11 cellular contexts compared by ENCODE assay signal in genomic region chr2:111706481-111707001, GRCh38.
A peak's percentile ranks its signal among the peaks of the same experiment; 100 is the strongest.
DNase-seq lines count a peak whose midpoint lies in the region; ATAC-seq lines count a peak whose summit lies in the region.
"Had no signal": no experiment of that assay in that cellular context is flagged by ENCODE, and none has a peak within 500 bp of the region (broad histone marks: within the 10 kb centered on the region; RNA-seq: fewer than 3 reads in every experiment).

No MANE protein-coding gene starts in this region.

- H3K27ac Mint-ChIP-seq in activated naive CD8-positive, alpha-beta T cell treated with anti-CD3 and anti-CD28 coated beads, Interleukin-2, amount 50 U/mL, for 24 hours: no peak overlapping the region

- H3K4me1 Mint-ChIP-seq in activated naive CD8-positive, alpha-beta T cell treated with anti-CD3 and anti-CD28 coated beads, Interleukin-2, amount 50 U/mL, for 24 hours: peaks cover 33% of the 10 kb centered on the region

- no peaks in the 10 kb centered on the region for H3K9me3 Mint-ChIP-seq in activated naive CD8-positive, alpha-beta T cell treated with anti-CD3 and anti-CD28 coated beads, Interleukin-2, amount 50 U/mL, for 24 hours

- no peaks in the 10 kb centered on the region for H3K27me3 ChIP-seq in HUES48 (ENCODE audit: control insufficient read depth, insufficient read depth, low read length)
- H3K27me3 ChIP-seq: neutrophil, upper lobe of right lung had no signal

- peak overlapping the region; percentile 96 for H3K27ac ChIP-seq in HUES48 (ENCODE audit: low read depth, low read length)
- H3K27ac ChIP-seq: neutrophil, upper lobe of right lung had no signal

- H3K27me3 Mint-ChIP-seq in activated naive CD8-positive, alpha-beta T cell treated with anti-CD3 and anti-CD28 coated beads, Interleukin-2, amount 50 U/mL, for 24 hours: peaks cover 35% of the 10 kb centered on the region

- no peaks in the 10 kb centered on the region for H3K36me3 Mint-ChIP-seq in activated naive CD8-positive, alpha-beta T cell treated with anti-CD3 and anti-CD28 coated beads, Interleukin-2, amount 50 U/mL, for 24 hours (ENCODE audit: low read depth)

- H3K4me1 ChIP-seq in HUES48 (ENCODE audit: control insufficient read depth, insufficient read depth, low read length): peaks cover 39% of the 10 kb centered on the region

- H3K36me3 ChIP-seq in HUES48 (ENCODE audit: control insufficient read depth, insufficient read depth, low read length): no peaks in the 10 kb centered on the region
- H3K36me3 ChIP-seq: neutrophil, upper lobe of right lung had no signal

- H3K9me3 ChIP-seq in HUES48 (ENCODE audit: control insufficient read depth, insufficient read depth, low read length): no peaks in the 10 kb centered on the region
- H3K9me3 ChIP-seq: neutrophil, upper lobe of right lung had no signal

- ATAC-seq in activated naive CD8-positive, alpha-beta T cell treated with anti-CD3 and anti-CD28 coated beads, Interleukin-2, amount 50 U/mL, for 24 hours: peak; percentile 1
- ATAC-seq: upper lobe of right lung had no signal

- no peak overlapping the region for H3K4me3 ChIP-seq in HUES48 (ENCODE audit: low read depth, low read length)
- H3K4me3 ChIP-seq: upper lobe of right lung had no signal

- peak overlapping the region; percentile 28; the same call in 1 of the 2 replicates for H3K9ac ChIP-seq in HUES48 (ENCODE audit: low read depth, low read length)

- peak; percentile 55 for DNase-seq in activated CD8-positive, alpha-beta memory T cell treated with anti-CD3 and anti-CD28 coated beads for 24 hours
- no peak for DNase-seq in activated CD8-positive, alpha-beta memory T cell treated with anti-CD3 and anti-CD28 coated beads, Interleukin-2, amount 50 U/mL, for 4 hours
- DNase-seq in activated naive CD8-positive, alpha-beta T cell treated with anti-CD3 and anti-CD28 coated beads, Interleukin-2, amount 50 U/mL, for 24 hours: no peak
- DNase-seq in stimulated activated CD8-positive, alpha-beta memory T cell treated with anti-CD3 and anti-CD28 coated beads, Interleukin-4, amount 100 ng/mL, for 48 hours: peak; percentile 36
- DNase-seq in NK-92 (lab: John Stamatoyannopoulos, UW; ENCODE audit: unreplicated experiment): no peak
- DNase-seq in medulla oblongata (ENCODE audit: extremely low spot score): no peak
- DNase-seq in OCI-M1 (lab: John Stamatoyannopoulos, UW): no peak
- DNase-seq: effector CD4-positive, alpha-beta T cell; upper lobe of right lung had no signal

- no peak overlapping the region for H3K4me3 Mint-ChIP-seq in activated naive CD8-positive, alpha-beta T cell treated with anti-CD3 and anti-CD28 coated beads, Interleukin-2, amount 50 U/mL, for 24 hours

Comparison
In these comparisons a context has a peak if more than half of its experiments do, and no peak if none do; other contexts are left out.
1. DNase-seq: peak in activated CD8-positive, alpha-beta memory T cell treated with anti-CD3 and anti-CD28 coated beads for 24 hours (single experiment) and stimulated activated CD8-positive, alpha-beta memory T cell treated with anti-CD3 and anti-CD28 coated beads, Interleukin-4, amount 100 ng/mL, for 48 hours (single experiment); none in activated CD8-positive, alpha-beta memory T cell treated with anti-CD3 and anti-CD28 coated beads, Interleukin-2, amount 50 U/mL, for 4 hours (single experiment), activated naive CD8-positive, alpha-beta T cell treated with anti-CD3 and anti-CD28 coated beads, Interleukin-2, amount 50 U/mL, for 24 hours (single experiment), NK-92 (single experiment), medulla oblongata (single experiment) and OCI-M1 (single experiment).